In genomic region chr6:26452631-26453030, GRCh38 we compare ENCODE assay signal across 20 cellular contexts. TPM values are rescaled to one million over a fixed set of nuclear protein-coding genes. Genes with fewer than 3 reads are reported as not detected.
"Had no signal": no experiment of that assay in that cellular context is flagged by ENCODE, and none has a peak within 500 bp of the region (broad histone marks: within the 10 kb centered on the region; RNA-seq: fewer than 3 reads in every experiment).

No MANE protein-coding gene starts in this region.

- H3K4me3 ChIP-seq: cardiac muscle cell, heart left ventricle, left ventricle myocardium inferior, pancreas, thoracic aorta, upper lobe of left lung had no signal

- H3K9me3 ChIP-seq: heart left ventricle, left ventricle myocardium inferior, neutrophil, pancreas, thoracic aorta, upper lobe of left lung had no signal

- H3K27ac ChIP-seq: cardiac muscle cell, heart left ventricle, left ventricle myocardium inferior, neutrophil, pancreas, thoracic aorta, upper lobe of left lung, VCaP had no signal

- ATAC-seq: heart left ventricle; pancreas; sciatic nerve; stimulated activated naive B cell treated with anti-CD40 and anti-IgM and Interleukin-4, amounts not matched to agents 10 μg/mL and 1 μg/mL and 100 μg/mL, for 72 hours had no signal

- H3K4me3 Mint-ChIP-seq: activated naive CD8-positive, alpha-beta T cell treated with anti-CD3 and anti-CD28 coated beads for 36 hours; naive B cell; stimulated activated naive B cell treated with anti-CD40 and anti-IgM and Interleukin-4, amounts not matched to agents 10 μg/mL and 1 μg/mL and 100 μg/mL, for 72 hours; T-helper 1 cell treated with Interleukin-12 subunit alpha and Interleukin-12 subunit beta and Interleukin-4 antibody, amounts not matched to agents 30 μg/mL and 1 μg/mL, for 36 hours had no signal

- H3K36me3 ChIP-seq: cardiac muscle cell, neutrophil, pancreas, thoracic aorta had no signal

- H3K9me3 Mint-ChIP-seq: activated naive CD8-positive, alpha-beta T cell treated with anti-CD3 and anti-CD28 coated beads for 36 hours; naive B cell; stimulated activated naive B cell treated with anti-CD40 and anti-IgM and Interleukin-4, amounts not matched to agents 10 μg/mL and 1 μg/mL and 100 μg/mL, for 72 hours; T-helper 1 cell treated with Interleukin-12 subunit alpha and Interleukin-12 subunit beta and Interleukin-4 antibody, amounts not matched to agents 30 μg/mL and 1 μg/mL, for 36 hours had no signal

- H3K27ac Mint-ChIP-seq: activated naive CD8-positive, alpha-beta T cell treated with anti-CD3 and anti-CD28 coated beads for 36 hours; stimulated activated naive B cell treated with anti-CD40 and anti-IgM and Interleukin-4, amounts not matched to agents 10 μg/mL and 1 μg/mL and 100 μg/mL, for 72 hours; T-helper 1 cell treated with Interleukin-12 subunit alpha and Interleukin-12 subunit beta and Interleukin-4 antibody, amounts not matched to agents 30 μg/mL and 1 μg/mL, for 36 hours had no signal

- H3K27me3 ChIP-seq: cardiac muscle cell, heart left ventricle, neutrophil, pancreas, upper lobe of left lung had no signal

- DNase-seq: activated CD4-positive, alpha-beta T cell treated with anti-CD3 and anti-CD28 coated beads, Interleukin-2, amount 50 U/mL, for 4 hours; activated naive CD8-positive, alpha-beta T cell treated with anti-CD3 and anti-CD28 coated beads for 36 hours; amygdala; foreskin melanocyte; heart left ventricle; kidney glomerular epithelial cell; left ventricle myocardium inferior; naive B cell; pancreas; stimulated activated naive B cell treated with anti-CD40 and anti-IgM and Interleukin-4, amounts not matched to agents 10 μg/mL and 1 μg/mL and 100 μg/mL, for 72 hours; upper lobe of left lung had no signal

- H3K27me3 Mint-ChIP-seq: activated naive CD8-positive, alpha-beta T cell treated with anti-CD3 and anti-CD28 coated beads for 36 hours; naive B cell; stimulated activated naive B cell treated with anti-CD40 and anti-IgM and Interleukin-4, amounts not matched to agents 10 μg/mL and 1 μg/mL and 100 μg/mL, for 72 hours had no signal

- H3K4me1 ChIP-seq: pancreas had no signal

RNA-seq across cellular contexts. Expression of gene BTN1A1, which starts 47.5 kb away (rescaled TPM):
- total RNA-seq: cardiac muscle cell, dermis microvascular lymphatic vessel endothelial cell, heart left ventricle, left ventricle myocardium inferior, mononuclear cell, pancreas, pulmonary artery endothelial cell, sciatic nerve, thoracic aorta, upper lobe of left lung had no signal
